ENCODE assay signal across 8 cellular contexts in the genomic region with DNA sequence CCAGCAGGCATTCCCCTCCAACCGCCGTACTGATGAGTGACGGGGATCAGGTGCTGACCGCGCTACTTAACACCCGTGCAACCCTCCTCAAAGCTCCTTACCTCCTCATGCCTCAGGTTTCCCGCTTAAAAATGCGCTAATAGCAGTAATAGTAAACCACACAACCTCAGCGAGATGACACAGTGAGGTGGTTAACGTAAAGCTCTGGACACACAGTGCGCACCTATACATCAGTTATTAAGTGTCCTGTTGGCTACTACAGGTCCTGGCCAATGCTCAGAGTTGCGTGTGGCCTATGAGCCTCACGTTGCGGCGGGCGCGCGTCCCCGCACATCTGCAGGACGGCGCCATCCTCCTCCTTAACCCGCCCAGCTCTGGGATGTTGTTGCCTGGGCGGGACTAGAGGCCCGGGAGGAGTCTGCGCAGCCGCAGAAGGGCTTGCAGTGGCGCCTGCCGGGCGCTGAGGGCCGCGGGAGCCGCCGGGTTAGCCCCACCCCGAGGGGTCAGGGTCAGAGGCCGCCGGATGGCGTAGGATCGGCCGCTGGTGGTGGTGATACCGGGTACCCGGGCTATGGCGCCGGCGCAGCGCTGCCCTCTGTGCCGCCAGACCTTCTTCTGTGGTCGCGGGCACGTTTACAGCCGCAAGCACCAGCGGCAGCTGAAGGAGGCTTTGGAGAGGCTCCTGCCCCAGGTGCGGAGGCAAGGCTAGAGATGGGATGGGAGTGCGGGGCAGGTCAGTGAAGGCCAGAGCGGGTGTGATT. TPM values are rescaled to one million over a fixed set of nuclear protein-coding genes. Genes with fewer than 3 reads are reported as not detected.
DNase-seq lines count a peak whose midpoint lies in the region; ATAC-seq lines count a peak whose summit lies in the region.

A gene with protein sequence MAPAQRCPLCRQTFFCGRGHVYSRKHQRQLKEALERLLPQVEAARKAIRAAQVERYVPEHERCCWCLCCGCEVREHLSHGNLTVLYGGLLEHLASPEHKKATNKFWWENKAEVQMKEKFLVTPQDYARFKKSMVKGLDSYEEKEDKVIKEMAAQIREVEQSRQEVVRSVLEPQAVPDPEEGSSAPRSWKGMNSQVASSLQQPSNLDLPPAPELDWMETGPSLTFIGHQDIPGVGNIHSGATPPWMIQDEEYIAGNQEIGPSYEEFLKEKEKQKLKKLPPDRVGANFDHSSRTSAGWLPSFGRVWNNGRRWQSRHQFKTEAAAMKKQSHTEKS (plus strand): TSS at position 512 of the 761 bp plus-strand sequence. CDS start 60 bp downstream, at position 572.

- H4K91ac ChIP-seq in mesenchymal stem cell (ENCODE audit: low read length): peak within 1 kb of the TSS; percentile 47

- H3K27me3 ChIP-seq in mesenchymal stem cell (ENCODE audit: control insufficient read depth in 1 of 2, insufficient read depth in 1 of 2, low read length in 2 of 2): no peaks in the 10 kb centered on the region

- H3K79me1 ChIP-seq in mesenchymal stem cell (replicated peaks; ENCODE audit: low read length, poor library complexity, severe bottlenecking): peaks cover 18% of the 10 kb centered on the region

- peak within 1 kb of the TSS; percentile 73 for H3K27ac ChIP-seq in mesenchymal stem cell (ENCODE audit: low read length, poor library complexity, severe bottlenecking)

- H3K14ac ChIP-seq in mesenchymal stem cell (ENCODE audit: low read length in 2 of 2): peak within 1 kb of the TSS in 1 of 2 experiments; percentile 55

- peaks cover 6% of the 10 kb centered on the region for H3K4me1 ChIP-seq in mesenchymal stem cell (ENCODE audit: control insufficient read depth, insufficient read depth, low read depth, low read length)

- no peak within 1 kb of the TSS for H2BK5ac ChIP-seq in mesenchymal stem cell (ENCODE audit: low read depth, low read length, poor library complexity, severe bottlenecking)

- peak within 1 kb of the TSS in 1 of 2 experiments; percentile 68 for H2BK12ac ChIP-seq in mesenchymal stem cell (ENCODE audit: low read length in 2 of 2)

- no peak within 1 kb of the TSS for H2BK120ac ChIP-seq in mesenchymal stem cell (ENCODE audit: low read depth, low read length)

- H3K4me3 ChIP-seq in mesenchymal stem cell (ENCODE audit: insufficient read depth in 1 of 2, low read depth in 1 of 2, low read length in 2 of 2): peak within 1 kb of the TSS; percentile 65 to 95

- peak within 1 kb of the TSS; percentile 57 to 70 for H3K4ac ChIP-seq in mesenchymal stem cell (ENCODE audit: low read depth in 1 of 2, low read length in 2 of 2)

- H3K4me2 ChIP-seq in mesenchymal stem cell (ENCODE audit: low read length, poor library complexity, severe bottlenecking): peak within 1 kb of the TSS; percentile 80

- no peaks in the 10 kb centered on the region for H3K9me3 ChIP-seq in mesenchymal stem cell (ENCODE audit: control insufficient read depth, low read length)

- ATAC-seq in GM21367 (IDR thresholded peaks at IDR 0.05; ENCODE audit: unreplicated experiment): peak; percentile 85
- ATAC-seq in effector memory CD8-positive, alpha-beta T cell (replicated peaks): peak; percentile 87

- peak within 1 kb of the TSS; percentile 98 to 99 for H3K27ac Mint-ChIP-seq in effector memory CD8-positive, alpha-beta T cell

- under 1% methylated on average over 54 of the region's 54 CpGs for WGBS in mesenchymal stem cell

- H4K8ac ChIP-seq in mesenchymal stem cell (ENCODE audit: low read length): peak within 1 kb of the TSS; percentile 83

- H3K4me3 Mint-ChIP-seq in effector memory CD8-positive, alpha-beta T cell: peak within 1 kb of the TSS; percentile 82 to 95

- peaks cover 10 to 33% of the 10 kb centered on the region in 2 experiments for H3K36me3 ChIP-seq in mesenchymal stem cell (ENCODE audit: control insufficient read depth in 1 of 2, insufficient read depth in 2 of 2, low read depth in 1 of 2, low read length in 2 of 2)

- H3K27me3 Mint-ChIP-seq in effector memory CD8-positive, alpha-beta T cell: no peaks in the 10 kb centered on the region

- no peaks in the 10 kb centered on the region for H3K9me3 Mint-ChIP-seq in effector memory CD8-positive, alpha-beta T cell

- DNase-seq in COR-L47 (lab: John Stamatoyannopoulos, UW) (peak; percentile 88), HT1080 (ENCODE audit: low read depth) (peak; percentile 85), NOMO-1 (lab: John Stamatoyannopoulos, UW; ENCODE audit: unreplicated experiment in 2 of 2) (peak; percentile 93 to 95), mesenchymal stem cell (peak; percentile 89)
- peak; percentile 74 to 88 (median 88) for DNase-seq in activated CD8-positive, alpha-beta memory T cell treated with anti-CD3 and anti-CD28 coated beads for 48 hours (ENCODE audit: low read depth in 2 of 3, low spot score in 2 of 3)
- DNase-seq in effector memory CD8-positive, alpha-beta T cell: peak; percentile 90 to 95 (median 95)
- DNase-seq in stimulated activated CD8-positive, alpha-beta memory T cell treated with anti-CD3 and anti-CD28 coated beads, Interleukin-12 subunit alpha, Interleukin-12 subunit beta, amount 100 ng/mL, for 4 hours (ENCODE audit: low read depth): peak; percentile 91

- H3K36me3 Mint-ChIP-seq in effector memory CD8-positive, alpha-beta T cell (ENCODE audit: insufficient read depth): peaks cover 46% of the 10 kb centered on the region

- peak within 1 kb of the TSS; percentile 17 for H2AK5ac ChIP-seq in mesenchymal stem cell (ENCODE audit: low read length, severe bottlenecking)

- peak within 1 kb of the TSS; percentile 60 for H2BK15ac ChIP-seq in mesenchymal stem cell (ENCODE audit: low read depth, poor library complexity, severe bottlenecking)

- H3K9ac ChIP-seq in mesenchymal stem cell (ENCODE audit: low read length): peak within 1 kb of the TSS; percentile 94

- peaks cover 25 to 26% of the 10 kb centered on the region in 2 donors for H3K4me1 Mint-ChIP-seq in effector memory CD8-positive, alpha-beta T cell (ENCODE audit: low read depth in 2 of 2)

- H3K23ac ChIP-seq in mesenchymal stem cell (ENCODE audit: low read length in 2 of 2): peak within 1 kb of the TSS in 1 of 2 experiments; percentile 90

- peak within 1 kb of the TSS; percentile 78 for H2AFZ ChIP-seq in mesenchymal stem cell (ENCODE audit: low read depth, low read length)

- H3K18ac ChIP-seq in mesenchymal stem cell (ENCODE audit: low read depth in 1 of 2, low read length in 2 of 2): peak within 1 kb of the TSS; percentile 53 to 89

RNA-seq across cellular contexts. Expression of the gene that starts here (rescaled TPM):
- 12.4 and 14.1 TPM in 2 replicates for total RNA-seq in HT1080 (2014; rRNA removed; shearing (Covaris generic))
- polyA plus RNA-seq in HT1080 (2015; cell fraction: cytosol; rRNA removed): 3.1 and 3.9 TPM in 2 replicates
- polyA plus RNA-seq in HT1080 (2015; cell fraction: nucleus; rRNA removed): 58.6 and 70.2 TPM in 2 replicates
- polyA plus RNA-seq in mesenchymal stem cell (2013, experiment 1 of 2): 11.0 TPM
- polyA plus RNA-seq in mesenchymal stem cell (2013, experiment 2 of 2): 10.0 TPM

Comparison
In these comparisons a context has a peak if more than half of its experiments do, and no peak if none do; other contexts are left out.
1. Peak in every context shown above with its lines: DNase-seq, ATAC-seq, H3K4me3 ChIP-seq and H3K27ac ChIP-seq.